ENCODE assay signal across 1 cellular context in the genomic region with DNA sequence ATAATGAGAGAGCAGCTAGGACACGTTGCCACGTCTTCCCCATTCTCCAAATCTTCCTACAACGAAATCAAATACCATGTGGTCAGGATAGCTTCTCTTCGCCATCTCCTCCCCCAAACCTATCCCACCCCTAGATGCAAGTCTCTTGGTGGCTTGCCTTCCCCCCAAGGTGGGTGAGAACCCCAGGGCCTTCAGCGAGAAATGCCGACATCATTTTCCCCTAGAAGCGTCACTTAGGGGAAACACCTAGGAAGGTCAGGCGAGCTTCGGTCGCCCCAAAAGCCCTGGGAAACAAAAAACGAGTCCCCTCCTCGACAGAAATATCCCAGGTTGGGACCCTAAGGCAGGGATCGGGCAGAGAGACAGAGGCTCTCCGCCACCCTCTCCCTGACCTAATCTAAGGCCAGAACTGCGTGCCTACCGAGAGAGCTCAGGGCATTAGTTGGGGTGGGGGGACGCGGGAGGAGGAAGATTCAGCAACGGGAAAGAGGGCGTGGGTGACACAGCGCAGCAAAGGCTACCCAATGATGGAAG.
TF ChIP-seq lines count a peak whose summit lies in the region.

No MANE protein-coding gene starts in this region.

TF ChIP-seq in HEK293, 187 proteins besides CTCF, POLR2A, EP300 and RAD21 (continued from another document):
- TF ChIP-seq, protein P1, sequence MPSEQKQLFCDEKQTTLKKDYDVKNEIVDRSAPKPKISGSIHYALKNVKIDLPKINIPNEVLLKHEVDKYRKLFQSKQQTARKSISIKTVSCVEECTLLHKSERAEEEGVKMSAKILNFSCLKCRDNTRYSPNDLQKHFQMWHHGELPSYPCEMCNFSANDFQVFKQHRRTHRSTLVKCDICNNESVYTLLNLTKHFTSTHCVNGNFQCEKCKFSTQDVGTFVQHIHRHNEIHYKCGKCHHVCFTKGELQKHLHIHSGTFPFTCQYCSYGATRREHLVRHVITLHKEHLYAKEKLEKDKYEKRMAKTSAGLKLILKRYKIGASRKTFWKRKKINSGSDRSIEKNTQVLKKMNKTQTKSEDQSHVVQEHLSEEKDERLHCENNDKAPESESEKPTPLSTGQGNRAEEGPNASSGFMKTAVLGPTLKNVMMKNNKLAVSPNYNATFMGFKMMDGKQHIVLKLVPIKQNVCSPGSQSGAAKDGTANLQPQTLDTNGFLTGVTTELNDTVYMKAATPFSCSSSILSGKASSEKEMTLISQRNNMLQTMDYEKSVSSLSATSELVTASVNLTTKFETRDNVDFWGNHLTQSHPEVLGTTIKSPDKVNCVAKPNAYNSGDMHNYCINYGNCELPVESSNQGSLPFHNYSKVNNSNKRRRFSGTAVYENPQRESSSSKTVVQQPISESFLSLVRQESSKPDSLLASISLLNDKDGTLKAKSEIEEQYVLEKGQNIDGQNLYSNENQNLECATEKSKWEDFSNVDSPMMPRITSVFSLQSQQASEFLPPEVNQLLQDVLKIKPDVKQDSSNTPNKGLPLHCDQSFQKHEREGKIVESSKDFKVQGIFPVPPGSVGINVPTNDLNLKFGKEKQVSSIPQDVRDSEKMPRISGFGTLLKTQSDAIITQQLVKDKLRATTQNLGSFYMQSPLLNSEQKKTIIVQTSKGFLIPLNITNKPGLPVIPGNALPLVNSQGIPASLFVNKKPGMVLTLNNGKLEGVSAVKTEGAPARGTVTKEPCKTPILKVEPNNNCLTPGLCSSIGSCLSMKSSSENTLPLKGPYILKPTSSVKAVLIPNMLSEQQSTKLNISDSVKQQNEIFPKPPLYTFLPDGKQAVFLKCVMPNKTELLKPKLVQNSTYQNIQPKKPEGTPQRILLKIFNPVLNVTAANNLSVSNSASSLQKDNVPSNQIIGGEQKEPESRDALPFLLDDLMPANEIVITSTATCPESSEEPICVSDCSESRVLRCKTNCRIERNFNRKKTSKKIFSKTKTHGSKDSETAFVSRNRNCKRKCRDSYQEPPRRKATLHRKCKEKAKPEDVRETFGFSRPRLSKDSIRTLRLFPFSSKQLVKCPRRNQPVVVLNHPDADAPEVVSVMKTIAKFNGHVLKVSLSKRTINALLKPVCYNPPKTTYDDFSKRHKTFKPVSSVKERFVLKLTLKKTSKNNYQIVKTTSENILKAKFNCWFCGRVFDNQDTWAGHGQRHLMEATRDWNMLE (tag by site-specific recombination; conservative IDR thresholded peaks at IDR 0.05; ENCODE audit: low read depth) = no peak
- TF ChIP-seq ZNF2 (tag by site-specific recombination; IDR thresholded peaks at IDR 0.05) (no peak), ZNF48 (tag by site-specific recombination; IDR thresholded peaks at IDR 0.05) (no peak), ZNF521 (tag by site-specific recombination; IDR thresholded peaks at IDR 0.05) (no peak), ZNF747 (tag by site-specific recombination; IDR thresholded peaks at IDR 0.05) (no peak), ZNF660 (tag by site-specific recombination; IDR thresholded peaks at IDR 0.05) (0 out of 2 replicates have a peak, but pooled peaks have one; percentile 28)
- TF ChIP-seq, protein P2, sequence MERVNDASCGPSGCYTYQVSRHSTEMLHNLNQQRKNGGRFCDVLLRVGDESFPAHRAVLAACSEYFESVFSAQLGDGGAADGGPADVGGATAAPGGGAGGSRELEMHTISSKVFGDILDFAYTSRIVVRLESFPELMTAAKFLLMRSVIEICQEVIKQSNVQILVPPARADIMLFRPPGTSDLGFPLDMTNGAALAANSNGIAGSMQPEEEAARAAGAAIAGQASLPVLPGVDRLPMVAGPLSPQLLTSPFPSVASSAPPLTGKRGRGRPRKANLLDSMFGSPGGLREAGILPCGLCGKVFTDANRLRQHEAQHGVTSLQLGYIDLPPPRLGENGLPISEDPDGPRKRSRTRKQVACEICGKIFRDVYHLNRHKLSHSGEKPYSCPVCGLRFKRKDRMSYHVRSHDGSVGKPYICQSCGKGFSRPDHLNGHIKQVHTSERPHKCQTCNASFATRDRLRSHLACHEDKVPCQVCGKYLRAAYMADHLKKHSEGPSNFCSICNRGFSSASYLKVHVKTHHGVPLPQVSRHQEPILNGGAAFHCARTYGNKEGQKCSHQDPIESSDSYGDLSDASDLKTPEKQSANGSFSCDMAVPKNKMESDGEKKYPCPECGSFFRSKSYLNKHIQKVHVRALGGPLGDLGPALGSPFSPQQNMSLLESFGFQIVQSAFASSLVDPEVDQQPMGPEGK (tag by site-specific recombination; IDR thresholded peaks at IDR 0.05) = no peak; the same call in 1 of the 2 replicates
